2 cellular contexts compared by ENCODE assay signal in the genomic region with DNA sequence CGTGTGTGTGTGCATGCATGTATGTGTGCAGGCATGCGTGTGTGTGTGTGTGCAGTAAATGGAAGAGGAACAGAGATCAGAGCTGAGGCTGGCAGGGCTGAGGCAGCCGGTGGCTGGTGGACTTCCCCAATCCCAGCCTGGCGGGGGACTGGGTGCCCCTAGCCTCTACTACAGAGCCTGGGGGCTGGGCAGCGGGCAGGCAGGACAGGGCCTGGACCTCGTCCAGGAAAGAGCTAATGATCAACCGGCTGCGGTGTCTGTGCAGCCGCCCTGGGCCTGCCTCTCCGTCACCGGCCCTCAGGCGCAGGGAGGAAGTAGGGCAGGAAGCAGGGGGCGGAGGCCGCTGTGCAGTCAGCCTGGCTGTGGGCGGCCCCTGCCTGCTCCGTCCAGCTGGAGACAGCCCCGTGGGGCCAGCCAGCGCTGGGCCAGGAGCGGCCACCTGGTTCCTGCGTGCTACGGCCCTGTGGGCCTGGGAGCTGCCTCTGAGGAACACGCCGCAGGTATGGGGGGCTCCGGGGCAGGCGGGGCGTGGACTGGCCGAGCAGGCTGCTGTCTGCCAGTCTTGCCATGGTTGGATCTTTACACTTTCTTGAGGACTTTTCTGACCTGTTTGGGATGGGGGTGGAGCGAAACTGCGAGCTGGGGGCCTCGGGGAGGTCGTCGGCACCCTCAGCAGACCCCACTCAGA.
TF ChIP-seq lines count a peak whose summit lies in the region.

SH3TC1 (plus strand) TSS at position 385 of the 688 bp plus-strand sequence. CDS start 5,905 bp downstream, outside the sequence.

TF ChIP-seq in HEK293, 187 proteins besides CTCF, POLR2A, EP300 and RAD21 (continued from another document):
- TF ChIP-seq KLF17 (tag by site-specific recombination; IDR thresholded peaks at IDR 0.05) = no peak
- no peak for TF ChIP-seq SP7 (tag by site-specific recombination; IDR thresholded peaks at IDR 0.05)
- no peak for TF ChIP-seq ZNF132 (tag by site-specific recombination; IDR thresholded peaks at IDR 0.05; ENCODE audit: borderline replicate concordance)
- TF ChIP-seq ZNF274 (IDR thresholded peaks at IDR 0.05; ENCODE audit: low read length) = no peak
- no peak for TF ChIP-seq ZNF274 (tag by site-specific recombination; IDR thresholded peaks at IDR 0.05; ENCODE audit: borderline replicate concordance)
- TF ChIP-seq ZNF544 (tag by site-specific recombination; IDR thresholded peaks at IDR 0.05) = no peak
- no peak for TF ChIP-seq OVOL3 (tag by site-specific recombination; IDR thresholded peaks at IDR 0.05)
- TF ChIP-seq SCRT1 (tag by site-specific recombination; IDR thresholded peaks at IDR 0.05; ENCODE audit: borderline replicate concordance) = no peak
- TF ChIP-seq ZNF654 (tag by site-specific recombination; IDR thresholded peaks at IDR 0.05; ENCODE audit: low read depth) = no peak
- no peak for TF ChIP-seq ZNF114 (tag by site-specific recombination; IDR thresholded peaks at IDR 0.05)
- TF ChIP-seq ZFHX2 (tag by site-specific recombination; conservative IDR thresholded peaks at IDR 0.05) = peak; percentile 71
- no peak for TF ChIP-seq ZNF155 (tag by site-specific recombination; IDR thresholded peaks at IDR 0.05)
- peak; percentile 44; the same call in 1 of the 2 replicates for TF ChIP-seq ZIC2 (tag by site-specific recombination; IDR thresholded peaks at IDR 0.05)
- peak; percentile 63 for TF ChIP-seq EGR2 (tag by site-specific recombination; IDR thresholded peaks at IDR 0.05; ENCODE audit: low read depth)
- no peak for TF ChIP-seq GLIS1 (tag by site-specific recombination; IDR thresholded peaks at IDR 0.05)
- TF ChIP-seq, protein P1, sequence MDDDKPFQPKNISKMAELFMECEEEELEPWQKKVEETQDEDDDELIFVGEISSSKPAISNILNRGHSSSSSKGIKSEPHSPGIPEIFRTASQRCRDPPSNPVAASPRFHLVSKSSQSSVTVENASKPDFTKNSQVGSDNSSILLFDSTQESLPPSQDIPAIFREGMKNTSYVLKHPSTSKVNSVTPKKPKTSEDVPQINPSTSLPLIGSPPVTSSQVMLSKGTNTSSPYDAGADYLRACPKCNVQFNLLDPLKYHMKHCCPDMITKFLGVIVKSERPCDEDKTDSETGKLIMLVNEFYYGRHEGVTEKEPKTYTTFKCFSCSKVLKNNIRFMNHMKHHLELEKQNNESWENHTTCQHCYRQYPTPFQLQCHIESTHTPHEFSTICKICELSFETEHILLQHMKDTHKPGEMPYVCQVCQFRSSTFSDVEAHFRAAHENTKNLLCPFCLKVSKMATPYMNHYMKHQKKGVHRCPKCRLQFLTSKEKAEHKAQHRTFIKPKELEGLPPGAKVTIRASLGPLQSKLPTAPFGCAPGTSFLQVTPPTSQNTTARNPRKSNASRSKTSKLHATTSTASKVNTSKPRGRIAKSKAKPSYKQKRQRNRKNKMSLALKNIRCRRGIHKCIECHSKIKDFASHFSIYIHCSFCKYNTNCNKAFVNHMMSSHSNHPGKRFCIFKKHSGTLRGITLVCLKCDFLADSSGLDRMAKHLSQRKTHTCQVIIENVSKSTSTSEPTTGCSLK (tag by site-specific recombination; IDR thresholded peaks at IDR 0.05) = no peak
TF ChIP-seq in HEK293: peak in this region for 3.

TF ChIP-seq in liver, 16 proteins besides CTCF, POLR2A, EP300 and RAD21 (continued from another document):
- TF ChIP-seq, protein P2, sequence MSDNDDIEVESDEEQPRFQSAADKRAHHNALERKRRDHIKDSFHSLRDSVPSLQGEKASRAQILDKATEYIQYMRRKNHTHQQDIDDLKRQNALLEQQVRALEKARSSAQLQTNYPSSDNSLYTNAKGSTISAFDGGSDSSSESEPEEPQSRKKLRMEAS (IDR thresholded peaks at IDR 0.05) = peak; percentile 81
- TF ChIP-seq EGR1 (IDR thresholded peaks at IDR 0.05; ENCODE audit: low read depth in 2 of 2) = peak; percentile 87 to 97
- peak; percentile 22 to 77 for TF ChIP-seq RXRA (IDR thresholded peaks at IDR 0.05)
- peak; percentile 79 for TF ChIP-seq YY1 (IDR thresholded peaks at IDR 0.05)
- TF ChIP-seq, protein P3, sequence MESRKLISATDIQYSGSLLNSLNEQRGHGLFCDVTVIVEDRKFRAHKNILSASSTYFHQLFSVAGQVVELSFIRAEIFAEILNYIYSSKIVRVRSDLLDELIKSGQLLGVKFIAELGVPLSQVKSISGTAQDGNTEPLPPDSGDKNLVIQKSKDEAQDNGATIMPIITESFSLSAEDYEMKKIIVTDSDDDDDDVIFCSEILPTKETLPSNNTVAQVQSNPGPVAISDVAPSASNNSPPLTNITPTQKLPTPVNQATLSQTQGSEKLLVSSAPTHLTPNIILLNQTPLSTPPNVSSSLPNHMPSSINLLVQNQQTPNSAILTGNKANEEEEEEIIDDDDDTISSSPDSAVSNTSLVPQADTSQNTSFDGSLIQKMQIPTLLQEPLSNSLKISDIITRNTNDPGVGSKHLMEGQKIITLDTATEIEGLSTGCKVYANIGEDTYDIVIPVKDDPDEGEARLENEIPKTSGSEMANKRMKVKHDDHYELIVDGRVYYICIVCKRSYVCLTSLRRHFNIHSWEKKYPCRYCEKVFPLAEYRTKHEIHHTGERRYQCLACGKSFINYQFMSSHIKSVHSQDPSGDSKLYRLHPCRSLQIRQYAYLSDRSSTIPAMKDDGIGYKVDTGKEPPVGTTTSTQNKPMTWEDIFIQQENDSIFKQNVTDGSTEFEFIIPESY (IDR thresholded peaks at IDR 0.05) = no peak
